In the genomic region with DNA sequence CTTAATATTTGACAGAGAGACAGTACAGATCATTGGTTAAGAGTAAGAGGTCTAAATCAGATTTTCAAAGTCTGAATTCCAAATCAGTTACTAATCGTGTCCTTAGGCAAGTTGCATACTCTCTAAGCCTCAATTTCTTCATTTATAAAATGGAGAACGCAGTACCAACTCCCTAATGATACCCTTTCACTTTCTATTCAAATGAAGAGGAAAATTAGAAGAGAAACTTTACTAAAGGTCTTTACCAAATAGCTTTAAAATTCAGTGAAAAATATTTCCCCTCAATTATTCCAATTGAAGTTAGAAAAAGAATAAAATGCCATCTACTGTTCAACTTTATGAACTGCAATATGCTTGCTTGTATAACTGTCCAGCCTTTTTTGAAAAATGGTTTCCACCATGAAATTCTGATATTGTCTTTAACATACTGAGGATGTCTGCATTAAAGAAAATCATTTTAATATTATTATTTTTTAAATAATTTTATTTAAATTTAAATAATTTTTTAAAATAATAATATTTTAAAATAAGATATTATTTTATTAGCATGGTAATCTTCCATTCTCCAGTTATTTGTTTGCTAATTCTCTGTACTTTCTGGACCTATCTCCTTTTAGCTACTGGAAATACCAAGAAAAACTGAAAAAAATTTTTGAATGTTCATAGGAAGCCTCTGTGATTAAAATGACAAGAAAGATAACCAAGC, we compare ENCODE assay signal across 8 cellular contexts. TPM values are rescaled to one million over a fixed set of nuclear protein-coding genes. Genes with fewer than 3 reads are reported as not detected.
DNase-seq lines count a peak whose midpoint lies in the region; ATAC-seq and TF ChIP-seq lines count a peak whose summit lies in the region.

No MANE protein-coding gene starts in this region.

- peak overlapping the region; percentile 48 for H3K27ac ChIP-seq in SJSA1
- H3K27ac ChIP-seq in psoas muscle: no peak overlapping the region

- H3K4me3 ChIP-seq in SJSA1: no peak overlapping the region
- no peak overlapping the region for H3K4me3 ChIP-seq in psoas muscle

- TF ChIP-seq CTCF in psoas muscle (IDR thresholded peaks at IDR 0.05): peak; percentile 82

- WGBS in psoas muscle, 3 donors: 38 to 56% (median 44%) methylated on average over 2 of the region's 2 CpGs

- intact Hi-C loops in psoas muscle (cut with DNase I): loop anchor here in 1 of 2 donors (2.0 to 10.0 kb wide), 2 partner anchors 336 to 444 kb away; a partner anchor contains a TSS

- DNase-seq in COR-L47 (lab: John Stamatoyannopoulos, UW) (peak; percentile 32), HS-5 (ENCODE audit: low read depth) (peak; percentile 34), SJSA1 (ENCODE audit: low read depth in 1 of 2, low spot score in 2 of 2) (peak in 1 of 2 experiments; percentile 67), fibroblast of gingiva (ENCODE audit: low read depth) (peak; percentile 22), psoas muscle (no peak), hepatic stellate cell (ENCODE audit: low spot score) (no peak)
- no peak for DNase-seq in stimulated activated CD4-positive, alpha-beta T cell treated with anti-CD3 and anti-CD28 coated beads, Interleukin-4, amount 100 ng/mL, for 24 hours

- peaks cover 6% of the 10 kb centered on the region for H3K36me3 ChIP-seq in SJSA1
- H3K36me3 ChIP-seq in psoas muscle (ENCODE audit: insufficient read depth in 1 of 2, low read depth in 1 of 2): peaks cover 0 to 29% of the 10 kb centered on the region in 2 donors

- H3K27me3 ChIP-seq in SJSA1 (replicated peaks): no peaks in the 10 kb centered on the region
- no peaks in the 10 kb centered on the region for H3K27me3 ChIP-seq in psoas muscle (ENCODE audit: insufficient read depth in 3 of 3, low read length in 2 of 3)

- ATAC-seq in psoas muscle (peak in 1 of 4 donors; percentile 71), GM18519 (IDR thresholded peaks at IDR 0.05; ENCODE audit: low FRiP score, unreplicated experiment) (no peak)

- H3K4me1 ChIP-seq in SJSA1 (replicated peaks) (peaks cover 16% of the 10 kb centered on the region), psoas muscle (no peaks in the 10 kb centered on the region)

- H3K9me3 ChIP-seq in SJSA1 (replicated peaks) (no peaks in the 10 kb centered on the region), psoas muscle (no peaks in the 10 kb centered on the region)

RNA-seq across cellular contexts. Expression of a gene that starts 36.0 kb away (rescaled TPM):
- 27.9 and 29.6 TPM in 2 replicates for total RNA-seq in SJSA1 (2014; rRNA removed; shearing (Covaris generic))
- total RNA-seq in psoas muscle: 1 to 10 TPM; 3.3 to 4.5 (median 3.5) TPM
- 1 to 10 TPM; 4.0 to 7.1 (median 4.8) TPM for polyA plus RNA-seq in psoas muscle

Comparison
In these comparisons a context has a peak if more than half of its experiments do, and no peak if none do; other contexts are left out.
1. DNase-seq: peak in COR-L47 (single experiment), HS-5 (single experiment) and fibroblast of gingiva (single experiment); none in psoas muscle (0 of 2), hepatic stellate cell (single experiment) and stimulated activated CD4-positive, alpha-beta T cell treated with anti-CD3 and anti-CD28 coated beads, Interleukin-4, amount 100 ng/mL, for 24 hours (single experiment).